1 cellular context compared by ENCODE assay signal in genomic region chr2:218400167-218400929, GRCh38.
TF ChIP-seq lines count a peak whose summit lies in the region.

No MANE protein-coding gene starts in this region.

TF ChIP-seq in IMR-90, 13 proteins besides CTCF, POLR2A, EP300 and RAD21:
- TF ChIP-seq MXI1 (IDR thresholded peaks at IDR 0.05; ENCODE audit: borderline replicate concordance, low read depth, low read length) (peak; percentile 57), MAZ (IDR thresholded peaks at IDR 0.05; ENCODE audit: borderline replicate concordance, low read depth, low read length) (no peak)
TF ChIP-seq in IMR-90: peak in this region for 1.
